Comparison of ENCODE assay signal across 27 cellular contexts in genomic region chr3:106929081-106929480, GRCh38.
"Had no signal": no experiment of that assay in that cellular context is flagged by ENCODE, and none has a peak within 500 bp of the region (broad histone marks: within the 10 kb centered on the region; RNA-seq: fewer than 3 reads in every experiment).

No MANE protein-coding gene starts in this region.

- H3K27ac ChIP-seq: coronary artery, dorsolateral prefrontal cortex, epithelial cell of prostate, esophagus squamous epithelium, gastrocnemius medialis, heart right ventricle, left lung, lower lobe of right lung had no signal

- ATAC-seq: esophagus mucosa; gastrocnemius medialis; heart right ventricle; left cardiac atrium; left lung; left ventricle myocardium superior; lower lobe of right lung; naive thymus-derived CD4-positive, alpha-beta T cell had no signal

- H3K36me3 Mint-ChIP-seq: naive thymus-derived CD4-positive, alpha-beta T cell had no signal

- FAIRE-seq: colon, endometrium, islet of Langerhans, keratinocyte had no signal

- H3K27me3 ChIP-seq: dorsolateral prefrontal cortex, esophagus squamous epithelium, gastrocnemius medialis, heart right ventricle, left lung had no signal

- H3K9me3 ChIP-seq: esophagus squamous epithelium, gastrocnemius medialis, lower lobe of right lung had no signal

- DNase-seq: dermis blood vessel endothelial cell; dorsolateral prefrontal cortex; effector CD4-positive, alpha-beta T cell; effector memory CD4-positive, alpha-beta T cell; erythroblast; esophagus squamous epithelium; foreskin fibroblast; foreskin melanocyte; gastrocnemius medialis; glutamatergic neuron; head of caudate nucleus; heart right ventricle; hippocampal formation; left cardiac atrium; left lung; left ventricle myocardium superior; lower lobe of right lung; mesenchymal stem cell; midbrain; naive thymus-derived CD4-positive, alpha-beta T cell had no signal

- H3K27me3 Mint-ChIP-seq: naive thymus-derived CD4-positive, alpha-beta T cell had no signal

- H3K4me3 Mint-ChIP-seq: naive thymus-derived CD4-positive, alpha-beta T cell had no signal

- H3K4me1 ChIP-seq: esophagus squamous epithelium, gastrocnemius medialis, heart right ventricle, left lung, lower lobe of right lung had no signal

- H3K4me1 Mint-ChIP-seq: naive thymus-derived CD4-positive, alpha-beta T cell had no signal

- H3K4me3 ChIP-seq: coronary artery, dorsolateral prefrontal cortex, esophagus squamous epithelium, gastrocnemius medialis, heart right ventricle, left lung, lower lobe of right lung had no signal

- H3K36me3 ChIP-seq: esophagus squamous epithelium, gastrocnemius medialis, heart right ventricle, left lung, lower lobe of right lung had no signal

- H3K27ac Mint-ChIP-seq: naive thymus-derived CD4-positive, alpha-beta T cell had no signal
